In the genomic region with DNA sequence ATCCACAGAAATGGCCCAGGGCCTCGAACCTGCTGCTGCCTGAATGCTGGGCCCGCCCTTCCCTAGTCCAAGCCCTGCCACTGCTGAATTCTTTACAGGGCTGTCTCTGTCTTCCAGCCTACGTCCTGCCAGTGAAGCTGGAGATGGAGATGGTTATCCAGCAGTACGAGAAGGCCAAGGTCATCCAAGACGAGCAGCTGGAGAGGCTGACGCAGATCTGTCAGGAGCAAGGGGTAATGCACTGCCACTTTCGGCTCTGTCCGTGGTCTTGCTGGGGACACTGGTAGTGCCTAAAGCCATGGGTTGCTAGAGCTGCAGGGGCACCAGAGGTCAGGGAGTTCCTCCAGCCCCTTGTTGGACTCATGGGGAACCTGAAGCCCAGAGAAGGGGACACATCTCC, we compare ENCODE assay signal across 4 cellular contexts.
"Had no signal": no experiment of that assay in that cellular context is flagged by ENCODE, and none has a peak within 500 bp of the region (broad histone marks: within the 10 kb centered on the region; RNA-seq: fewer than 3 reads in every experiment).

No MANE protein-coding gene starts in this region.

- DNase-seq: H9, HCEC 1CT, IMR-90 had no signal

- H3K4me3 ChIP-seq: GM23338 had no signal

- H2AFZ ChIP-seq: GM23338 had no signal

- H3K4me2 ChIP-seq: GM23338 had no signal

- ATAC-seq: GM23338 had no signal
